26 cellular contexts compared by ENCODE assay signal in genomic region chr2:203469554-203469953, GRCh38.
"Had no signal": no experiment of that assay in that cellular context is flagged by ENCODE, and none has a peak within 500 bp of the region (broad histone marks: within the 10 kb centered on the region; RNA-seq: fewer than 3 reads in every experiment).

No MANE protein-coding gene starts in this region.

- H2AFZ ChIP-seq: PC-9 had no signal

- H3K4me2 ChIP-seq: PC-9 had no signal

- H3K27ac ChIP-seq: PC-9 had no signal

- H3K4me3 ChIP-seq: PC-9 had no signal

- H3K4me1 Mint-ChIP-seq: activated B cell treated with CpG ODN at 0.5 μM for 24 hours; activated CD4-positive, alpha-beta T cell treated with anti-CD3 and anti-CD28 coated beads, Interleukin-2, amount 10 ng/mL, durations not matched to agents 7 days and 5 days; central memory CD8-positive, alpha-beta T cell had no signal

- DNase-seq: activated B cell treated with CpG ODN at 0.5 μM for 24 hours; activated CD4-positive, alpha-beta memory T cell treated with anti-CD3 and anti-CD28 coated beads for 36 hours; activated CD4-positive, alpha-beta T cell treated with anti-CD3 and anti-CD28 coated beads for 1 hour; activated CD4-positive, alpha-beta T cell treated with anti-CD3 and anti-CD28 coated beads, Interleukin-2, amount 10 ng/mL, durations not matched to agents 7 days and 5 days; activated CD8-positive, alpha-beta memory T cell treated with anti-CD3 and anti-CD28 coated beads for 24 hours; activated gamma-delta T cell; activated naive CD4-positive, alpha-beta T cell treated with anti-CD3 and anti-CD28 coated beads for 36 hours; activated T-cell treated with anti-CD3 and anti-CD28 coated beads, Interleukin-2, amount 50 U/mL, for 4 hours; amygdala; Karpas-422; MM.1S; NCI-H1105; NCI-H1436; NCI-H1694 treated with DMSO at 0.1 percent for 48 hours; NCI-H2029 treated with DMSO at 0.1 percent for 48 hours; NCI-H345; NCI-H510A; NCI-H526 treated with DMSO at 0.1 percent for 48 hours; NK-92 treated with Interleukin-12 subunit alpha and Interleukin-12 subunit beta, amount 100 ng/mL, for 24 hours; PC-9; SHP77 treated with DMSO at 0.1 percent for 48 hours; T-helper 17 cell; T-helper 9 cell had no signal

- H3K36me3 Mint-ChIP-seq: activated CD4-positive, alpha-beta memory T cell treated with anti-CD3 and anti-CD28 coated beads for 36 hours had no signal

- H3K27me3 Mint-ChIP-seq: activated CD4-positive, alpha-beta memory T cell treated with anti-CD3 and anti-CD28 coated beads for 36 hours; activated CD4-positive, alpha-beta T cell treated with anti-CD3 and anti-CD28 coated beads, Interleukin-2, amount 10 ng/mL, durations not matched to agents 7 days and 5 days; activated naive CD8-positive, alpha-beta T cell; brain had no signal

- H3K9me3 Mint-ChIP-seq: activated B cell treated with CpG ODN at 0.5 μM for 24 hours; activated CD4-positive, alpha-beta memory T cell treated with anti-CD3 and anti-CD28 coated beads for 36 hours; activated CD4-positive, alpha-beta T cell treated with anti-CD3 and anti-CD28 coated beads, Interleukin-2, amount 10 ng/mL, durations not matched to agents 7 days and 5 days; activated naive CD4-positive, alpha-beta T cell treated with anti-CD3 and anti-CD28 coated beads for 36 hours; activated T-cell treated with anti-CD3 and anti-CD28 coated beads, Interleukin-2, amount 50 U/mL, for 4 hours; brain; central memory CD8-positive, alpha-beta T cell had no signal

- ATAC-seq: activated T-cell treated with anti-CD3 and anti-CD28 coated beads, Interleukin-2, amount 50 U/mL, for 4 hours; T-helper 17 cell had no signal

- H3K27ac Mint-ChIP-seq: activated B cell treated with CpG ODN at 0.5 μM for 24 hours; activated CD4-positive, alpha-beta memory T cell treated with anti-CD3 and anti-CD28 coated beads for 36 hours; activated CD4-positive, alpha-beta T cell treated with anti-CD3 and anti-CD28 coated beads, Interleukin-2, amount 10 ng/mL, durations not matched to agents 7 days and 5 days; activated naive CD4-positive, alpha-beta T cell treated with anti-CD3 and anti-CD28 coated beads for 36 hours; activated naive CD8-positive, alpha-beta T cell; T-helper 17 cell had no signal

- H3K4me3 Mint-ChIP-seq: activated B cell treated with CpG ODN at 0.5 μM for 24 hours; activated CD4-positive, alpha-beta memory T cell treated with anti-CD3 and anti-CD28 coated beads for 36 hours; activated CD4-positive, alpha-beta T cell treated with anti-CD3 and anti-CD28 coated beads, Interleukin-2, amount 10 ng/mL, durations not matched to agents 7 days and 5 days; activated naive CD4-positive, alpha-beta T cell treated with anti-CD3 and anti-CD28 coated beads for 36 hours; activated naive CD8-positive, alpha-beta T cell; activated T-cell treated with anti-CD3 and anti-CD28 coated beads, Interleukin-2, amount 50 U/mL, for 4 hours; brain; central memory CD8-positive, alpha-beta T cell; T-helper 17 cell had no signal
